Comparison of ENCODE assay signal across 26 cellular contexts in the genomic region with DNA sequence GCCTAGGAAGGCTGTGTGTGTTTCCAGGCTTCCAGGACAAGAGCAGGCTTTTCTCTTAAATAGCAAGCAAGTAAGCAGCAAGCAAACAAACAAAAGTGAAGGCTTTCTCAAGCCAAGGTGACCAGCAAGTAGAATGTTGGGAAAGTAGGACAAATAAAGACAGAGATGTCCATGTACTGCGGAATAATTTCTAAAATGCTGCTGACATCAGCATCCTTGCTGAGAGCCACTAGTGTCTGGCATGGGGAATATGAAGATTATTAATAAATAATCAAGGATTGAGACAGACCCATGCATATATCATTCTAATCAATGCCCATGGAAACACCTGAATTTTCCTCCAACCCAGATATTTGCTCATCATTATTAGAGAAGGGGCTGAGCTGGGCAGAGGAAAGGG. TPM values are rescaled to one million over a fixed set of nuclear protein-coding genes. Genes with fewer than 3 reads are reported as not detected.
"Had no signal": no experiment of that assay in that cellular context is flagged by ENCODE, and none has a peak within 500 bp of the region (broad histone marks: within the 10 kb centered on the region; RNA-seq: fewer than 3 reads in every experiment).

No MANE protein-coding gene starts in this region.

- H3K27me3 ChIP-seq: heart left ventricle, pancreas, sigmoid colon, spleen, testis, thyroid gland, upper lobe of right lung had no signal

- H3K4me1 ChIP-seq: prostate gland, testis had no signal

- ATAC-seq: heart left ventricle; mucosa of descending colon; naive thymus-derived CD4-positive, alpha-beta T cell; natural killer cell treated with Interleukin-12 subunit alpha and Interleukin-12 subunit beta and Interleukin-15 and Interleukin-18, amount 100 ng/mL, for 72 hours; pancreas; right cardiac atrium; stimulated activated effector memory CD8-positive, alpha-beta T cell treated with anti-CD3 and anti-CD28 coated beads, Interleukin-12 subunit alpha, Interleukin-12 subunit beta, amount 100 ng/mL, for 72 hours; stimulated activated naive CD8-positive, alpha-beta T cell treated with anti-CD3 and anti-CD28 coated beads, Interleukin-15, amount 100 ng/mL, for 72 hours; upper lobe of right lung had no signal

- H3K27ac ChIP-seq: heart left ventricle, left ventricle myocardium inferior, pancreas, prostate gland, sigmoid colon, spleen, testis, thyroid gland, upper lobe of right lung had no signal

- H3K9me3 ChIP-seq: heart left ventricle, left ventricle myocardium inferior, mucosa of descending colon, pancreas, prostate gland, sigmoid colon, testis, thyroid gland, upper lobe of right lung had no signal

- H3K4me3 ChIP-seq: heart left ventricle, left ventricle myocardium inferior, mucosa of descending colon, pancreas, prostate gland, sigmoid colon, spleen, testis, thyroid gland, upper lobe of right lung had no signal

- H3K4me1 Mint-ChIP-seq: memory B cell; naive thymus-derived CD4-positive, alpha-beta T cell; stimulated activated effector memory CD8-positive, alpha-beta T cell treated with anti-CD3 and anti-CD28 coated beads, Interleukin-12 subunit alpha, Interleukin-12 subunit beta, amount 100 ng/mL, for 72 hours; stimulated activated naive CD8-positive, alpha-beta T cell treated with anti-CD3 and anti-CD28 coated beads, Interleukin-15, amount 100 ng/mL, for 72 hours had no signal

- H3K36me3 ChIP-seq: heart left ventricle, left ventricle myocardium inferior, pancreas, prostate gland, sigmoid colon, spleen, thyroid gland, upper lobe of right lung had no signal

- DNase-seq: heart left ventricle; hypothalamus; islet precursor cell; left ventricle myocardium inferior; midbrain; mucosa of descending colon; naive thymus-derived CD4-positive, alpha-beta T cell; nucleus accumbens; pancreas; posterior cingulate gyrus; retina; right cardiac atrium; sigmoid colon; small intestine; spleen; stimulated activated CD4-positive, alpha-beta T cell treated with anti-CD3 and anti-CD28 coated beads, Interleukin-4, amount 100 ng/mL, for 24 hours; stimulated activated naive CD4-positive, alpha-beta T cell treated with Interleukin-2 at 50 U/mL for 16 hours; stimulated activated naive CD8-positive, alpha-beta T cell treated with anti-CD3 and anti-CD28 coated beads, Interleukin-15, amount 100 ng/mL, for 72 hours; testis; thyroid gland; trophoblast cell; upper lobe of right lung had no signal

- H3K9me3 Mint-ChIP-seq: memory B cell; natural killer cell treated with Interleukin-12 subunit alpha and Interleukin-12 subunit beta and Interleukin-15 and Interleukin-18, amount 100 ng/mL, for 72 hours; stimulated activated effector memory CD8-positive, alpha-beta T cell treated with anti-CD3 and anti-CD28 coated beads, Interleukin-12 subunit alpha, Interleukin-12 subunit beta, amount 100 ng/mL, for 72 hours; stimulated activated naive CD8-positive, alpha-beta T cell treated with anti-CD3 and anti-CD28 coated beads, Interleukin-15, amount 100 ng/mL, for 72 hours had no signal

- H3K27ac Mint-ChIP-seq: memory B cell; naive thymus-derived CD4-positive, alpha-beta T cell; natural killer cell treated with Interleukin-12 subunit alpha and Interleukin-12 subunit beta and Interleukin-15 and Interleukin-18, amount 100 ng/mL, for 72 hours; stimulated activated effector memory CD8-positive, alpha-beta T cell treated with anti-CD3 and anti-CD28 coated beads, Interleukin-12 subunit alpha, Interleukin-12 subunit beta, amount 100 ng/mL, for 72 hours had no signal

- H3K36me3 Mint-ChIP-seq: naive thymus-derived CD4-positive, alpha-beta T cell; natural killer cell treated with Interleukin-12 subunit alpha and Interleukin-12 subunit beta and Interleukin-15 and Interleukin-18, amount 100 ng/mL, for 72 hours; stimulated activated effector memory CD8-positive, alpha-beta T cell treated with anti-CD3 and anti-CD28 coated beads, Interleukin-12 subunit alpha, Interleukin-12 subunit beta, amount 100 ng/mL, for 72 hours had no signal

- H3K4me3 Mint-ChIP-seq: memory B cell; naive thymus-derived CD4-positive, alpha-beta T cell; natural killer cell treated with Interleukin-12 subunit alpha and Interleukin-12 subunit beta and Interleukin-15 and Interleukin-18, amount 100 ng/mL, for 72 hours; stimulated activated effector memory CD8-positive, alpha-beta T cell treated with anti-CD3 and anti-CD28 coated beads, Interleukin-12 subunit alpha, Interleukin-12 subunit beta, amount 100 ng/mL, for 72 hours; stimulated activated naive CD8-positive, alpha-beta T cell treated with anti-CD3 and anti-CD28 coated beads, Interleukin-15, amount 100 ng/mL, for 72 hours had no signal

RNA-seq across cellular contexts. Expression of a gene that starts 6.4 kb away (rescaled TPM):
- polyA plus RNA-seq: naive thymus-derived CD4-positive, alpha-beta T cell had no signal
